ENCODE assay signal across 17 cellular contexts in the genomic region with DNA sequence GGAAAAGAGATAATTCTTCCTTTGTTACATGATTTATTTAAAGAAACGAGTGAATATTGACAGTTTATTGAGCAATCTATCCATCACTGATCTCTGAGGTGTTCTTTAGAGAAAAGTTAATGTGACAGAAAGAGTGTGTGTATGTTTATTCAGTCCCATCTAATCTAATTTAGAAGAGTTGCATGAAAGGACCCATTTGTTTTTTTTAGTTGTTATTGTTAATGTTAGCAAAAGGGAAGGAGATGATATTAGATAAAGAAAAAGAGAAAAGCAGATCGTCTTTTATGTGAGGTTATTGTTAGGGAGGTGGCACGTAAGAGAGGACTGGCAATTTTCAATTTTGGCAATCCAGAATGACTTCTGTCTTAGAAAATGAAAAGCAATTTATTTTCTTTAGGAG. TPM values are rescaled to one million over a fixed set of nuclear protein-coding genes. Genes with fewer than 3 reads are reported as not detected.
DNase-seq lines count a peak whose midpoint lies in the region; ATAC-seq, FAIRE-seq and TF ChIP-seq lines count a peak whose summit lies in the region.
"Had no signal": no experiment of that assay in that cellular context is flagged by ENCODE, and none has a peak within 500 bp of the region (broad histone marks: within the 10 kb centered on the region; RNA-seq: fewer than 3 reads in every experiment).

No MANE protein-coding gene starts in this region.

- H3K36me3 ChIP-seq in SK-N-SH (replicated peaks in 1 of 2; ENCODE audit: control insufficient read depth in 1 of 2, insufficient read depth in 2 of 2, low read length in 1 of 2): peaks cover 2 to 9% of the 10 kb centered on the region in 2 experiments
- H3K36me3 ChIP-seq in RWPE2 (ENCODE audit: low read depth): peaks cover 22% of the 10 kb centered on the region
- H3K36me3 ChIP-seq in endothelial cell of umbilical vein (ENCODE audit: control insufficient read depth in 2 of 2, extremely low read depth in 1 of 2, insufficient read depth in 2 of 2, low read length in 2 of 2): peaks cover 0 to 3% of the 10 kb centered on the region in 2 experiments

- BruUV-seq in endothelial cell of umbilical vein (replicated peaks; lab: Mats Ljungman, UMichigan): no TSS peak

- H2AFZ ChIP-seq in SK-N-SH (ENCODE audit: low read depth): no peak overlapping the region
- H2AFZ ChIP-seq in endothelial cell of umbilical vein (ENCODE audit: low read depth, low read length): no peak overlapping the region
- H2AFZ ChIP-seq: GM23248 had no signal

- POLR2A ChIA-PET in SK-N-SH (lab: Yijun Ruan, JAX) (no interaction called here), endothelial cell of umbilical vein (lab: Charles Lee) (no interaction called here)

- 62% methylated on average over 3 of the region's 3 CpGs for WGBS in SK-N-SH (ENCODE audit: low lambda C conversion rate)

- TF ChIP-seq CTCF in SK-N-SH (IDR thresholded peaks at IDR 0.05): no peak
- no peak for TF ChIP-seq CTCF in RWPE2 (IDR thresholded peaks at IDR 0.05; ENCODE audit: poor library complexity, severe bottlenecking)
- no peak for TF ChIP-seq CTCF in endothelial cell of umbilical vein (IDR thresholded peaks at IDR 0.05; ENCODE audit: extremely low read depth in 1 of 2, insufficient read depth in 1 of 2, low read depth in 1 of 2, low read length in 2 of 2)

- no peak overlapping the region for H3K4me3 ChIP-seq in SK-N-SH (ENCODE audit: low read depth in 2 of 2, low read length in 1 of 2)
- H3K4me3 ChIP-seq in RWPE2 (ENCODE audit: severe bottlenecking): no peak overlapping the region
- H3K4me3 ChIP-seq in endothelial cell of umbilical vein (replicated peaks in 1 of 3; ENCODE audit: insufficient read depth in 1 of 3, low read depth in 1 of 3, low read length in 3 of 3): no peak overlapping the region
- H3K4me3 ChIP-seq: BLaER1 treated with 17β-estradiol and CSF1 and Interleukin-3, amounts not matched to agents 10 nM and 100 nM; GM12878; GM23248; HAP-1 had no signal

- no peak for TF ChIP-seq EP300 in SK-N-SH (IDR thresholded peaks at IDR 0.05; ENCODE audit: borderline replicate concordance in 1 of 2, low read depth in 1 of 2, low read length in 1 of 2)

- FAIRE-seq in endothelial cell of umbilical vein (lab: Jason Lieb, UNC): peak; percentile 12
- FAIRE-seq: GM12878 had no signal

- H3K9ac ChIP-seq in SK-N-SH: no peak overlapping the region
- no peak overlapping the region for H3K9ac ChIP-seq in endothelial cell of umbilical vein (replicated peaks; ENCODE audit: extremely low read depth, insufficient read depth, low read length)
- H3K9ac ChIP-seq: BLaER1 treated with 17β-estradiol and CSF1 and Interleukin-3, amounts not matched to agents 10 nM and 100 nM; GM23248 had no signal

- dilution Hi-C loops in endothelial cell of umbilical vein (cut with MboI; ENCODE audit: extremely low pct_ligation_motif_present, low sequenced_read_pairs): no loop called here

- DNase-seq in SK-N-SH (no peak), RWPE2 (ENCODE audit: low spot score) (no peak), endothelial cell of umbilical vein (ENCODE audit: low read depth, low spot score) (no peak), CD1c-positive myeloid dendritic cell (ENCODE audit: extremely low spot score) (no peak), SHP77 treated with DMSO at 0.1 percent for 48 hours (lab: John Stamatoyannopoulos, UW) (no peak)
- no peak for DNase-seq in activated T-cell treated with anti-CD3 and anti-CD28 coated beads, Interleukin-2, amount 50 U/mL, for 48 hours
- DNase-seq: CD4-positive, CD25-positive, alpha-beta regulatory T cell; CD8-positive, alpha-beta memory T cell; COR-L47; DMS153; DND-41; EL had no signal

- no peak for TF ChIP-seq RAD21 in SK-N-SH (IDR thresholded peaks at IDR 0.05; ENCODE audit: low read length)

- H3K79me2 ChIP-seq in SK-N-SH (ENCODE audit: insufficient read depth) (no peaks in the 10 kb centered on the region), endothelial cell of umbilical vein (ENCODE audit: control insufficient read depth, insufficient read depth, low read length) (no peaks in the 10 kb centered on the region)

- H3K27ac ChIP-seq in SK-N-SH (ENCODE audit: low read depth in 2 of 2, low read length in 1 of 2) (no peak overlapping the region), RWPE2 (ENCODE audit: poor library complexity, severe bottlenecking) (peak overlapping the region; percentile 91), endothelial cell of umbilical vein (ENCODE audit: insufficient read depth, low read depth, low read length) (peak overlapping the region; percentile 12)
- H3K27ac ChIP-seq: BLaER1 treated with 17β-estradiol and CSF1 and Interleukin-3, amounts not matched to agents 10 nM and 100 nM had no signal

- H3K9me3 ChIP-seq in SK-N-SH (no peaks in the 10 kb centered on the region), RWPE2 (ENCODE audit: severe bottlenecking) (peaks cover 2% of the 10 kb centered on the region), endothelial cell of umbilical vein (replicated peaks; ENCODE audit: control insufficient read depth, insufficient read depth, low read length) (peaks cover 2% of the 10 kb centered on the region)
- H3K9me3 ChIP-seq: HAP-1 had no signal

- H3F3A ChIP-seq in SK-N-SH (replicated peaks; ENCODE audit: insufficient read depth): peaks cover 24% of the 10 kb centered on the region

- H3K27me3 ChIP-seq in SK-N-SH (ENCODE audit: insufficient read depth) (no peaks in the 10 kb centered on the region), RWPE2 (ENCODE audit: insufficient read depth, poor library complexity, severe bottlenecking) (no peaks in the 10 kb centered on the region), endothelial cell of umbilical vein (ENCODE audit: control insufficient read depth in 2 of 2, insufficient read depth in 2 of 2, low read length in 2 of 2) (no peaks in the 10 kb centered on the region)
- H3K27me3 ChIP-seq: BLaER1 treated with 17β-estradiol and CSF1 and Interleukin-3, amounts not matched to agents 10 nM and 100 nM had no signal

- CTCF ChIA-PET in SK-N-SH (lab: Yijun Ruan, JAX) (interaction anchor here (1.0 to 1.8 kb wide), 3 partner anchors 140 to 156 kb away, joined by 3 to 6 read pairs (median 3); no protein-coding TSS in a partner anchor), endothelial cell of umbilical vein (lab: Charles Lee) (interaction anchor here (0.9 to 1.7 kb wide), 2 partner anchors 9 to 311 kb away, joined by 3 to 7 read pairs; no protein-coding TSS in a partner anchor)

- H3K4me1 ChIP-seq in SK-N-SH (ENCODE audit: control insufficient read depth in 1 of 2, insufficient read depth in 2 of 2, low read depth in 1 of 2, low read length in 1 of 2): peaks cover 0 to 4% of the 10 kb centered on the region in 2 experiments; a peak in 2 of 4 replicates
- peaks cover 33% of the 10 kb centered on the region for H3K4me1 ChIP-seq in RWPE2 (ENCODE audit: insufficient read depth, poor library complexity, severe bottlenecking)
- H3K4me1 ChIP-seq in endothelial cell of umbilical vein (ENCODE audit: control insufficient read depth, extremely low read depth, insufficient read depth, low read length): peaks cover 23% of the 10 kb centered on the region
- H3K4me1 ChIP-seq: HAP-1 had no signal

- H3K4me2 ChIP-seq in SK-N-SH (no peak overlapping the region), endothelial cell of umbilical vein (ENCODE audit: insufficient read depth, low read length) (no peak overlapping the region)
- H3K4me2 ChIP-seq: BLaER1 treated with 17β-estradiol and CSF1 and Interleukin-3, amounts not matched to agents 10 nM and 100 nM had no signal

- no peaks in the 10 kb centered on the region for H3K9me1 ChIP-seq in endothelial cell of umbilical vein (replicated peaks; ENCODE audit: control insufficient read depth, extremely low read depth, insufficient read depth, low read length)

- TF ChIP-seq POLR2A in endothelial cell of umbilical vein (IDR thresholded peaks at IDR 0.05; ENCODE audit: low read depth, low read length): no peak

- intact Hi-C loops in endothelial cell of umbilical vein (cut with micrococcal nuclease): loop anchor here (2.0 to 5.0 kb wide), 4 partner anchors 47 to 230 kb away; partner anchors contain the start of gene NMD3

- no peaks in the 10 kb centered on the region for H3K9me2 ChIP-seq in SK-N-SH

- H4K20me1 ChIP-seq in SK-N-SH (ENCODE audit: insufficient read depth) (no peaks in the 10 kb centered on the region), endothelial cell of umbilical vein (replicated peaks; ENCODE audit: control insufficient read depth, extremely low read depth, insufficient read depth, low read length) (no peaks in the 10 kb centered on the region)
- H4K20me1 ChIP-seq: BLaER1 treated with 17β-estradiol and CSF1 and Interleukin-3, amounts not matched to agents 10 nM and 100 nM had no signal

- ATAC-seq in SK-N-SH treated with all-trans-retinoic acid at 6 μM for 48 hours (no peak), RWPE2 (ENCODE audit: low read depth) (no peak)
- ATAC-seq: GM12878 had no signal

TF ChIP-seq in SK-N-SH treated with all-trans-retinoic acid at 6 μM for 48 hours, 23 proteins besides CTCF, POLR2A, EP300 and RAD21 (continues in another document):
- TF ChIP-seq ISL1 (CRISPR knock-in tag; IDR thresholded peaks at IDR 0.05): peak; percentile 89
- TF ChIP-seq CSDC2 (CRISPR knock-in tag; IDR thresholded peaks at IDR 0.05): no peak
- TF ChIP-seq ESRRG (CRISPR knock-in tag; IDR thresholded peaks at IDR 0.05): no peak

TF ChIP-seq in SK-N-SH, 30 proteins besides CTCF, POLR2A, EP300 and RAD21:
- TF ChIP-seq GATA2 (CRISPR knock-in tag; IDR thresholded peaks at IDR 0.05): no peak
- TF ChIP-seq RXRA (IDR thresholded peaks at IDR 0.05; ENCODE audit: borderline replicate concordance, low read depth): no peak
- TF ChIP-seq MXI1 (IDR thresholded peaks at IDR 0.05; ENCODE audit: low read depth, low read length): no peak
- no peak for TF ChIP-seq TAF1 (IDR thresholded peaks at IDR 0.05; ENCODE audit: borderline replicate concordance, low read depth, low read length)

TF ChIP-seq in endothelial cell of umbilical vein, 7 proteins besides CTCF, POLR2A, EP300 and RAD21 (continues in another document):
- TF ChIP-seq JUN (IDR thresholded peaks at IDR 0.05; ENCODE audit: borderline replicate concordance, insufficient read depth, insufficient read length, low read depth): no peak
- no peak for TF ChIP-seq EZH2 (IDR thresholded peaks at IDR 0.05; ENCODE audit: borderline replicate concordance, low read depth, low read length, severe bottlenecking)

RNA-seq across cellular contexts. Expression of gene NMD3, which starts 46.5 kb away (rescaled TPM):
- polyA plus RNA-seq in SK-N-SH (2012; rRNA removed) (15.1 and 21.1 TPM in 2 replicates), endothelial cell of umbilical vein (9.7 and 14.2 TPM in 2 replicates)
- polyA plus RNA-seq in SK-N-SH (2012; cell fraction: cytosol; rRNA removed): 24.0 and 25.4 TPM in 2 replicates
- 9.7 and 21.3 TPM in 2 replicates for polyA plus RNA-seq in SK-N-SH (2012; cell fraction: nucleus; rRNA removed)
- 53.8 and 57.9 TPM in 2 replicates for total RNA-seq in endothelial cell of umbilical vein
- 19.7 and 22.1 TPM in 2 replicates for polyA plus RNA-seq in endothelial cell of umbilical vein (2011; cell fraction: cytosol; rRNA removed)
- 31.4 and 32.9 TPM in 2 replicates for polyA plus RNA-seq in endothelial cell of umbilical vein (2011; cell fraction: nucleus; rRNA removed)
- 40.0 and 49.6 TPM in 2 replicates for polyA plus RNA-seq in endothelial cell of umbilical vein (2012)
- polyA minus RNA-seq in endothelial cell of umbilical vein: 54.0 and 65.7 TPM in 2 replicates
- polyA minus RNA-seq in endothelial cell of umbilical vein (2011; cell fraction: cytosol; rRNA and poly(A)+ RNA removed): 29.6 TPM
- 50.5 and 70.8 TPM in 2 replicates for polyA minus RNA-seq in endothelial cell of umbilical vein (2011; cell fraction: nucleus; rRNA and poly(A)+ RNA removed)

Comparison
In these comparisons a context has a peak if more than half of its experiments do, and no peak if none do; other contexts are left out.
1. H3K27ac ChIP-seq: peak in RWPE2 (single experiment) and endothelial cell of umbilical vein (single experiment); none in SK-N-SH (0 of 2).